8 cellular contexts compared by ENCODE assay signal in the genomic region with DNA sequence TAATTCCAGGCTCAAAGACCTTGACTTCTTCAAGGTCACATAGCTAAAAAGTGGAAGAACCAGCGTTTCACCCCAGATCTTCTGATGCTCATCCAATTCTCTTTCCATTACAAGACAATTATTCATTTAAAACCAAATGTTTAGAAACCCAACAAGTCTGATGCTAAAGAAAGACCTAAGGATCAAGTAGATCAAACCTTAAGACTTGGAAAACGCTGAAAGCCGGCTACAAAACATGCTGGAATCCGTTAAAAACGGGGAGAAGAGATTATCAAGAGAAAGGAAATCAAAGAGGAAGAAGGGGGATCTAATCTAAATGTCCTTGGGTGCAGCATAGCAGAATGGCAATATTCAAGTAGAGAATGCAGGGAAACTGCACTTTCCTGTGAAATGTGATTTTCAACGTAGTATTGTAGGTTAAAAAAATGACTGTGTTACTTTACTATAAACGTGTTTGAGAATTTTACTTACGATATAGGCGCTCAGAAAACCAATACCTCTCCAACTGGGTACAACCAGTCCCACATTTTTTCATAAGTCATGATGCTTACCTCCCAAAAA. TPM values are rescaled to one million over a fixed set of nuclear protein-coding genes. Genes with fewer than 3 reads are reported as not detected.
DNase-seq lines count a peak whose midpoint lies in the region.

No MANE protein-coding gene starts in this region.

- no peaks in the 10 kb centered on the region for H3K36me3 Mint-ChIP-seq in T-helper 1 cell treated with Interleukin-12 subunit alpha and Interleukin-12 subunit beta and Interleukin-4 antibody, amounts not matched to agents 30 μg/mL and 1 μg/mL, for 36 hours (ENCODE audit: low read depth)
- H3K36me3 Mint-ChIP-seq in activated T-helper 2 cell treated with anti-CD3 and anti-CD28 coated beads, Interferon-gamma antibody, Interleukin-2, Interleukin-4, amounts not matched to agents 10 μg/mL and 5 μg/mL and 100 μg/mL, durations not matched to agents 14 hours and 24 hours and 36 hours (ENCODE audit: low read depth): no peaks in the 10 kb centered on the region
- H3K36me3 Mint-ChIP-seq in immature natural killer cell: no peaks in the 10 kb centered on the region

- H3K9ac ChIP-seq in stomach smooth muscle (ENCODE audit: low read length in 2 of 2): no peak overlapping the region

- H3K27ac ChIP-seq in stomach smooth muscle (ENCODE audit: low read length): no peak overlapping the region

- no peaks in the 10 kb centered on the region for H3K27me3 ChIP-seq in stomach smooth muscle (ENCODE audit: control insufficient read depth in 1 of 2, insufficient read depth in 2 of 2, low read length in 2 of 2)

- peak overlapping the region; percentile 55 to 83 for H3K4me3 ChIP-seq in stomach smooth muscle (ENCODE audit: low read length in 2 of 2)

- peaks cover 26% of the 10 kb centered on the region for H3K27me3 Mint-ChIP-seq in T-helper 1 cell treated with Interleukin-12 subunit alpha and Interleukin-12 subunit beta and Interleukin-4 antibody, amounts not matched to agents 30 μg/mL and 1 μg/mL, for 36 hours (ENCODE audit: low read depth)
- peaks cover 27% of the 10 kb centered on the region for H3K27me3 Mint-ChIP-seq in activated T-helper 2 cell treated with anti-CD3 and anti-CD28 coated beads, Interferon-gamma antibody, Interleukin-2, Interleukin-4, amounts not matched to agents 10 μg/mL and 5 μg/mL and 100 μg/mL, durations not matched to agents 14 hours and 24 hours and 36 hours (ENCODE audit: low read depth)
- peaks cover 6 to 14% (median 12%) of the 10 kb centered on the region in 3 donors for H3K27me3 Mint-ChIP-seq in immature natural killer cell (ENCODE audit: low read depth in 3 of 3)

- no peaks in the 10 kb centered on the region for H3K9me3 ChIP-seq in stomach smooth muscle (ENCODE audit: control insufficient read depth in 2 of 2, low read length in 2 of 2)

- intact Hi-C loops in activated T-helper 2 cell treated with anti-CD3 and anti-CD28 coated beads, Interferon-gamma antibody, Interleukin-2, Interleukin-4, amounts not matched to agents 10 μg/mL and 5 μg/mL and 100 μg/mL, durations not matched to agents 14 hours and 24 hours and 36 hours (cut with micrococcal nuclease): loop anchor here (2.0 kb wide), 2 partner anchors 65 to 75 kb away; a partner anchor contains a TSS

- H3K4me1 Mint-ChIP-seq in T-helper 1 cell treated with Interleukin-12 subunit alpha and Interleukin-12 subunit beta and Interleukin-4 antibody, amounts not matched to agents 30 μg/mL and 1 μg/mL, for 36 hours (ENCODE audit: low read depth): peaks cover 9% of the 10 kb centered on the region
- H3K4me1 Mint-ChIP-seq in activated T-helper 2 cell treated with anti-CD3 and anti-CD28 coated beads, Interferon-gamma antibody, Interleukin-2, Interleukin-4, amounts not matched to agents 10 μg/mL and 5 μg/mL and 100 μg/mL, durations not matched to agents 14 hours and 24 hours and 36 hours (ENCODE audit: low read depth): peaks cover 9% of the 10 kb centered on the region
- peaks cover 14 to 19% of the 10 kb centered on the region in 2 donors for H3K4me1 Mint-ChIP-seq in immature natural killer cell

- peaks cover 15% of the 10 kb centered on the region for H3K4me1 ChIP-seq in stomach smooth muscle (ENCODE audit: control insufficient read depth, insufficient read depth, low read length)

- no peaks in the 10 kb centered on the region for H3K9me3 Mint-ChIP-seq in T-helper 1 cell treated with Interleukin-12 subunit alpha and Interleukin-12 subunit beta and Interleukin-4 antibody, amounts not matched to agents 30 μg/mL and 1 μg/mL, for 36 hours
- H3K9me3 Mint-ChIP-seq in activated T-helper 2 cell treated with anti-CD3 and anti-CD28 coated beads, Interferon-gamma antibody, Interleukin-2, Interleukin-4, amounts not matched to agents 10 μg/mL and 5 μg/mL and 100 μg/mL, durations not matched to agents 14 hours and 24 hours and 36 hours: no peaks in the 10 kb centered on the region
- no peaks in the 10 kb centered on the region for H3K9me3 Mint-ChIP-seq in immature natural killer cell

- H3K4me3 Mint-ChIP-seq in T-helper 1 cell treated with Interleukin-12 subunit alpha and Interleukin-12 subunit beta and Interleukin-4 antibody, amounts not matched to agents 30 μg/mL and 1 μg/mL, for 36 hours: peak overlapping the region; percentile 86
- H3K4me3 Mint-ChIP-seq in activated T-helper 2 cell treated with anti-CD3 and anti-CD28 coated beads, Interferon-gamma antibody, Interleukin-2, Interleukin-4, amounts not matched to agents 10 μg/mL and 5 μg/mL and 100 μg/mL, durations not matched to agents 14 hours and 24 hours and 36 hours (ENCODE audit: low read depth): peak overlapping the region; percentile 81
- peak overlapping the region; percentile 88 to 96 (median 94) for H3K4me3 Mint-ChIP-seq in immature natural killer cell

- peak overlapping the region; percentile 68 for H3K27ac Mint-ChIP-seq in T-helper 1 cell treated with Interleukin-12 subunit alpha and Interleukin-12 subunit beta and Interleukin-4 antibody, amounts not matched to agents 30 μg/mL and 1 μg/mL, for 36 hours
- peak overlapping the region; percentile 46 for H3K27ac Mint-ChIP-seq in activated T-helper 2 cell treated with anti-CD3 and anti-CD28 coated beads, Interferon-gamma antibody, Interleukin-2, Interleukin-4, amounts not matched to agents 10 μg/mL and 5 μg/mL and 100 μg/mL, durations not matched to agents 14 hours and 24 hours and 36 hours
- peak overlapping the region; percentile 84 to 95 (median 88) for H3K27ac Mint-ChIP-seq in immature natural killer cell

- H3K36me3 ChIP-seq in stomach smooth muscle (ENCODE audit: control insufficient read depth in 2 of 2, insufficient read depth in 2 of 2, low read length in 2 of 2): no peaks in the 10 kb centered on the region

- DNase-seq in T-helper 1 cell (no peak), immature natural killer cell (no peak), NCI-H2227 treated with DMSO at 0.1 percent for 48 hours (lab: John Stamatoyannopoulos, UW) (no peak), cerebellum (ENCODE audit: low spot score) (no peak)
- DNase-seq in activated T-helper 2 cell treated with anti-CD3 and anti-CD28 coated beads, Interferon-gamma antibody, Interleukin-2, Interleukin-4, amounts not matched to agents 10 μg/mL and 5 μg/mL and 100 μg/mL, durations not matched to agents 14 hours and 24 hours and 36 hours (ENCODE audit: low spot score): no peak
- no peak for DNase-seq in activated CD4-positive, alpha-beta T cell treated with anti-CD3 and anti-CD28 coated beads for 4 hours

RNA-seq across cellular contexts. Expression of a gene that starts 1.3 kb away (rescaled TPM):
- total RNA-seq in activated T-helper 2 cell treated with anti-CD3 and anti-CD28 coated beads, Interferon-gamma antibody, Interleukin-2, Interleukin-4, amounts not matched to agents 10 μg/mL and 5 μg/mL and 100 μg/mL, durations not matched to agents 14 hours and 24 hours and 36 hours: 7.8 and 13.5 TPM in 2 replicates
- 1 to 10 TPM in 2 of 3 donors, under 1 TPM in 1; 0.85 to 6.7 (median 4.1) TPM for polyA plus RNA-seq in immature natural killer cell
- 15.6 TPM for total RNA-seq in cerebellum
